In genomic region chr7:99833289-99833877, GRCh38 we compare ENCODE assay signal across 1 cellular context.
TF ChIP-seq lines count a peak whose summit lies in the region.

No MANE protein-coding gene starts in this region.

TF ChIP-seq in K562, 482 proteins besides CTCF, POLR2A, EP300 and RAD21 (continued from another document):
- peak; percentile 90 for TF ChIP-seq NCOA1 (IDR thresholded peaks at IDR 0.05; ENCODE audit: low read depth)
- no peak for TF ChIP-seq SMC3 (conservative IDR thresholded peaks at IDR 0.05; ENCODE audit: insufficient read depth, low read depth, low read length)
- TF ChIP-seq ATF2 (CRISPR knock-in tag; IDR thresholded peaks at IDR 0.05), result no peak; the same call in 1 of the 2 replicates
- TF ChIP-seq, protein P1, sequence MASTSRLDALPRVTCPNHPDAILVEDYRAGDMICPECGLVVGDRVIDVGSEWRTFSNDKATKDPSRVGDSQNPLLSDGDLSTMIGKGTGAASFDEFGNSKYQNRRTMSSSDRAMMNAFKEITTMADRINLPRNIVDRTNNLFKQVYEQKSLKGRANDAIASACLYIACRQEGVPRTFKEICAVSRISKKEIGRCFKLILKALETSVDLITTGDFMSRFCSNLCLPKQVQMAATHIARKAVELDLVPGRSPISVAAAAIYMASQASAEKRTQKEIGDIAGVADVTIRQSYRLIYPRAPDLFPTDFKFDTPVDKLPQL (IDR thresholded peaks at IDR 0.05; ENCODE audit: extremely low read depth, insufficient read length), result no peak
- TF ChIP-seq CREB5 (CRISPR knock-in tag; IDR thresholded peaks at IDR 0.05), result no peak
- TF ChIP-seq ZNF764 (CRISPR knock-in tag; IDR thresholded peaks at IDR 0.05; ENCODE audit: low read depth), result no peak
- TF ChIP-seq, protein P2, sequence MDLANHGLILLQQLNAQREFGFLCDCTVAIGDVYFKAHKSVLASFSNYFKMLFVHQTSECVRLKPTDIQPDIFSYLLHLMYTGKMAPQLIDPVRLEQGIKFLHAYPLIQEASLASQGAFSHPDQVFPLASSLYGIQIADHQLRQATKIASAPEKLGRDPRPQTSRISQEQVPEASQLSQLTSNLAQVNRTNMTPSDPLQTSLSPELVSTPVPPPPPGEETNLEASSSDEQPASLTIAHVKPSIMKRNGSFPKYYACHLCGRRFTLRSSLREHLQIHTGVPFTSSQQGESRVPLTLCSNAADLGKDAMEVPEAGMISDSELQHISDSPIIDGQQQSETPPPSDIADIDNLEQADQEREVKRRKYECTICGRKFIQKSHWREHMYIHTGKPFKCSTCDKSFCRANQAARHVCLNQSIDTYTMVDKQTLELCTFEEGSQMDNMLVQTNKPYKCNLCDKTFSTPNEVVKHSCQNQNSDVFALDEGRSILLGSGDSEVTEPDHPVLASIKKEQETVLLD (IDR thresholded peaks at IDR 0.05), result peak; percentile 67; the same call in 1 of the 2 replicates
- no peak for TF ChIP-seq ZBTB34 (CRISPR knock-in tag; IDR thresholded peaks at IDR 0.05)
- no peak for TF ChIP-seq HSF4 (CRISPR knock-in tag; IDR thresholded peaks at IDR 0.05; ENCODE audit: borderline replicate concordance)
- TF ChIP-seq ILK (tag; IDR thresholded peaks at IDR 0.05; ENCODE audit: borderline replicate concordance, low read depth), result no peak; the same call in 1 of the 2 replicates
- TF ChIP-seq, protein P3, sequence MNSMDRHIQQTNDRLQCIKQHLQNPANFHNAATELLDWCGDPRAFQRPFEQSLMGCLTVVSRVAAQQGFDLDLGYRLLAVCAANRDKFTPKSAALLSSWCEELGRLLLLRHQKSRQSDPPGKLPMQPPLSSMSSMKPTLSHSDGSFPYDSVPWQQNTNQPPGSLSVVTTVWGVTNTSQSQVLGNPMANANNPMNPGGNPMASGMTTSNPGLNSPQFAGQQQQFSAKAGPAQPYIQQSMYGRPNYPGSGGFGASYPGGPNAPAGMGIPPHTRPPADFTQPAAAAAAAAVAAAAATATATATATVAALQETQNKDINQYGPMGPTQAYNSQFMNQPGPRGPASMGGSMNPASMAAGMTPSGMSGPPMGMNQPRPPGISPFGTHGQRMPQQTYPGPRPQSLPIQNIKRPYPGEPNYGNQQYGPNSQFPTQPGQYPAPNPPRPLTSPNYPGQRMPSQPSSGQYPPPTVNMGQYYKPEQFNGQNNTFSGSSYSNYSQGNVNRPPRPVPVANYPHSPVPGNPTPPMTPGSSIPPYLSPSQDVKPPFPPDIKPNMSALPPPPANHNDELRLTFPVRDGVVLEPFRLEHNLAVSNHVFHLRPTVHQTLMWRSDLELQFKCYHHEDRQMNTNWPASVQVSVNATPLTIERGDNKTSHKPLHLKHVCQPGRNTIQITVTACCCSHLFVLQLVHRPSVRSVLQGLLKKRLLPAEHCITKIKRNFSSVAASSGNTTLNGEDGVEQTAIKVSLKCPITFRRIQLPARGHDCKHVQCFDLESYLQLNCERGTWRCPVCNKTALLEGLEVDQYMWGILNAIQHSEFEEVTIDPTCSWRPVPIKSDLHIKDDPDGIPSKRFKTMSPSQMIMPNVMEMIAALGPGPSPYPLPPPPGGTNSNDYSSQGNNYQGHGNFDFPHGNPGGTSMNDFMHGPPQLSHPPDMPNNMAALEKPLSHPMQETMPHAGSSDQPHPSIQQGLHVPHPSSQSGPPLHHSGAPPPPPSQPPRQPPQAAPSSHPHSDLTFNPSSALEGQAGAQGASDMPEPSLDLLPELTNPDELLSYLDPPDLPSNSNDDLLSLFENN (IDR thresholded peaks at IDR 0.05; ENCODE audit: low read depth in 2 of 2, low read length in 2 of 2), result peak in 1 of 2 experiments; percentile 89; a peak in 2 of 4 replicates
- no peak for TF ChIP-seq SRSF7 (optimal IDR thresholded peaks at IDR 0.05; ENCODE audit: low read depth, low read length)
- TF ChIP-seq ZNF274 (IDR thresholded peaks at IDR 0.05; ENCODE audit: borderline replicate concordance, low read depth, low read length), result no peak
- peak; percentile 66 for TF ChIP-seq ZNF316 (IDR thresholded peaks at IDR 0.05)
- TF ChIP-seq, protein P4, sequence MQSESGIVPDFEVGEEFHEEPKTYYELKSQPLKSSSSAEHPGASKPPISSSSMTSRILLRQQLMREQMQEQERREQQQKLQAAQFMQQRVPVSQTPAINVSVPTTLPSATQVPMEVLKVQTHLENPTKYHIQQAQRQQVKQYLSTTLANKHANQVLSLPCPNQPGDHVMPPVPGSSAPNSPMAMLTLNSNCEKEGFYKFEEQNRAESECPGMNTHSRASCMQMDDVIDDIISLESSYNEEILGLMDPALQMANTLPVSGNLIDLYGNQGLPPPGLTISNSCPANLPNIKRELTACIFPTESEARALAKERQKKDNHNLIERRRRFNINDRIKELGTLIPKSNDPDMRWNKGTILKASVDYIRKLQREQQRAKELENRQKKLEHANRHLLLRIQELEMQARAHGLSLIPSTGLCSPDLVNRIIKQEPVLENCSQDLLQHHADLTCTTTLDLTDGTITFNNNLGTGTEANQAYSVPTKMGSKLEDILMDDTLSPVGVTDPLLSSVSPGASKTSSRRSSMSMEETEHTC (IDR thresholded peaks at IDR 0.05), result peak; percentile 76; the same call in 1 of the 2 replicates
- TF ChIP-seq GABPA (tag; conservative IDR thresholded peaks at IDR 0.05; ENCODE audit: low read depth), result peak; percentile 35; the same call in 1 of the 2 replicates
- no peak for TF ChIP-seq RBM17 (IDR thresholded peaks at IDR 0.05; ENCODE audit: borderline replicate concordance, low read depth, low read length)
- TF ChIP-seq SMAD3 (CRISPR knock-in tag; conservative IDR thresholded peaks at IDR 0.05), result peak; percentile 48; the same call in 1 of the 2 replicates
- peak; percentile 51; the same call in 1 of the 2 replicates for TF ChIP-seq TARDBP (IDR thresholded peaks at IDR 0.05)
- TF ChIP-seq MIER1 (IDR thresholded peaks at IDR 0.05; ENCODE audit: low read depth), result no peak; the same call in 1 of the 2 replicates
- no peak for TF ChIP-seq RAD51 (IDR thresholded peaks at IDR 0.05; ENCODE audit: borderline replicate concordance, low read depth)
- no peak for TF ChIP-seq IFI16 (CRISPR knock-in tag; IDR thresholded peaks at IDR 0.05)
- peak; percentile 53; the same call in 1 of the 2 replicates for TF ChIP-seq MEF2A (IDR thresholded peaks at IDR 0.05; ENCODE audit: control insufficient read depth, low read depth, low read length)
- TF ChIP-seq HCFC1 (IDR thresholded peaks at IDR 0.05; ENCODE audit: low read depth, low read length), result 0 out of 2 replicates have a peak, but pooled peaks have one; percentile 13
- TF ChIP-seq, protein P5, sequence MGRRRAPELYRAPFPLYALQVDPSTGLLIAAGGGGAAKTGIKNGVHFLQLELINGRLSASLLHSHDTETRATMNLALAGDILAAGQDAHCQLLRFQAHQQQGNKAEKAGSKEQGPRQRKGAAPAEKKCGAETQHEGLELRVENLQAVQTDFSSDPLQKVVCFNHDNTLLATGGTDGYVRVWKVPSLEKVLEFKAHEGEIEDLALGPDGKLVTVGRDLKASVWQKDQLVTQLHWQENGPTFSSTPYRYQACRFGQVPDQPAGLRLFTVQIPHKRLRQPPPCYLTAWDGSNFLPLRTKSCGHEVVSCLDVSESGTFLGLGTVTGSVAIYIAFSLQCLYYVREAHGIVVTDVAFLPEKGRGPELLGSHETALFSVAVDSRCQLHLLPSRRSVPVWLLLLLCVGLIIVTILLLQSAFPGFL (CRISPR knock-in tag; IDR thresholded peaks at IDR 0.05), result no peak
- TF ChIP-seq MED1 (CRISPR knock-in tag; IDR thresholded peaks at IDR 0.05; ENCODE audit: borderline replicate concordance), result no peak
- no peak for TF ChIP-seq NR2C2 (CRISPR knock-in tag; IDR thresholded peaks at IDR 0.05)
- TF ChIP-seq NR2C2 (tag; IDR thresholded peaks at IDR 0.05), result peak; percentile 51; the same call in 1 of the 2 replicates
- peak; percentile 81; the same call in 1 of the 2 replicates for TF ChIP-seq MXI1 (IDR thresholded peaks at IDR 0.05; ENCODE audit: low read depth, low read length)
- TF ChIP-seq ETS2 (tag; IDR thresholded peaks at IDR 0.05; ENCODE audit: borderline replicate concordance, poor library complexity, severe bottlenecking), result no peak
- TF ChIP-seq RCOR1 (IDR thresholded peaks at IDR 0.05; ENCODE audit: borderline replicate concordance in 1 of 2, low read depth in 2 of 2, low read length in 2 of 2), result peak; percentile 65 to 92; a peak in 3 of 4 replicates
- no peak for TF ChIP-seq ZNF280B (CRISPR knock-in tag; IDR thresholded peaks at IDR 0.05)
